In the genomic region with DNA sequence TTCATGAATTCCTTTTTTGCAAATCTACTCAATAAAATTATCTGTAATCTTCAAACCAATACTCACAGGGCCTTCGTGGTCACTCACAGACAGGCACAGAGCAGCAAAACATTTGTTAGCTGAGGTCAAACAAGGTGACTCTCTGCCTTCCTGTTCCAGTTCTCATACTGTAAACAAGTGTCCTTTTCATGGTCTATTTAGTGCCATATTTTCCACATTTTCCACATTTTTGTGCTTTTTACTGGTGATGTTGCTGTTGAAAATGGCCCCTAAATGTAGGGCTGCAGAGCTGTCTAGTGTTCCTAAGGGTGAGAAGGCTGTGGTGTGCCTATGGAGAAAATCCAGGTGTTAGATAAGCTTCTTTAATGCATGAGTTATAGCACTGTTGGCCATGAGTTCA, we compare ENCODE assay signal across 2 cellular contexts.
A peak's percentile ranks its signal among the peaks of the same experiment; 100 is the strongest.
TF ChIP-seq lines count a peak whose summit lies in the region.

No MANE protein-coding gene starts in this region.

TF ChIP-seq in IMR-90, 13 proteins besides CTCF, POLR2A, EP300 and RAD21:
- TF ChIP-seq BHLHE40 (IDR thresholded peaks at IDR 0.05; ENCODE audit: low read depth, low read length), result no peak
- no peak for TF ChIP-seq RFX5 (IDR thresholded peaks at IDR 0.05; ENCODE audit: low read depth, low read length)

TF ChIP-seq in HepG2, 621 proteins besides CTCF, POLR2A, EP300 and RAD21 (continues in another document):
- TF ChIP-seq MTF1 (CRISPR knock-in tag; IDR thresholded peaks at IDR 0.05), result no peak
- no peak for TF ChIP-seq SOX13 (IDR thresholded peaks at IDR 0.05)
- TF ChIP-seq SOX13 (CRISPR knock-in tag; conservative IDR thresholded peaks at IDR 0.05 in 1 of 2, IDR thresholded peaks at IDR 0.05 in 1 of 2), result peak in 1 of 2 experiments; percentile 74; a peak in 2 of 4 replicates
- 0 out of 2 replicates have a peak, but pooled peaks have one; percentile 28 for TF ChIP-seq FOSL2 (CRISPR knock-in tag; IDR thresholded peaks at IDR 0.05)
- TF ChIP-seq, protein P1, sequence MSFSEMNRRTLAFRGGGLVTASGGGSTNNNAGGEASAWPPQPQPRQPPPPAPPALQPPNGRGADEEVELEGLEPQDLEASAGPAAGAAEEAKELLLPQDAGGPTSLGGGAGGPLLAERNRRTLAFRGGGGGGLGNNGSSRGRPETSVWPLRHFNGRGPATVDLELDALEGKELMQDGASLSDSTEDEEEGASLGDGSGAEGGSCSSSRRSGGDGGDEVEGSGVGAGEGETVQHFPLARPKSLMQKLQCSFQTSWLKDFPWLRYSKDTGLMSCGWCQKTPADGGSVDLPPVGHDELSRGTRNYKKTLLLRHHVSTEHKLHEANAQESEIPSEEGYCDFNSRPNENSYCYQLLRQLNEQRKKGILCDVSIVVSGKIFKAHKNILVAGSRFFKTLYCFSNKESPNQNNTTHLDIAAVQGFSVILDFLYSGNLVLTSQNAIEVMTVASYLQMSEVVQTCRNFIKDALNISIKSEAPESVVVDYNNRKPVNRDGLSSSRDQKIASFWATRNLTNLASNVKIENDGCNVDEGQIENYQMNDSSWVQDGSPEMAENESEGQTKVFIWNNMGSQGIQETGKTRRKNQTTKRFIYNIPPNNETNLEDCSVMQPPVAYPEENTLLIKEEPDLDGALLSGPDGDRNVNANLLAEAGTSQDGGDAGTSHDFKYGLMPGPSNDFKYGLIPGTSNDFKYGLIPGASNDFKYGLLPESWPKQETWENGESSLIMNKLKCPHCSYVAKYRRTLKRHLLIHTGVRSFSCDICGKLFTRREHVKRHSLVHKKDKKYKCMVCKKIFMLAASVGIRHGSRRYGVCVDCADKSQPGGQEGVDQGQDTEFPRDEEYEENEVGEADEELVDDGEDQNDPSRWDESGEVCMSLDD (CRISPR knock-in tag; IDR thresholded peaks at IDR 0.05; ENCODE audit: borderline replicate concordance), result 0 out of 2 replicates have a peak, but pooled peaks have one; percentile 36
- 0 out of 2 replicates have a peak, but pooled peaks have one; percentile 44 for TF ChIP-seq ELF1 (CRISPR knock-in tag; IDR thresholded peaks at IDR 0.05)
- TF ChIP-seq HNRNPK (IDR thresholded peaks at IDR 0.05; ENCODE audit: low read depth, low read length, poor library complexity, severe bottlenecking), result no peak
- TF ChIP-seq RCOR2 (CRISPR knock-in tag; IDR thresholded peaks at IDR 0.05), result peak; percentile 53; the same call in 1 of the 2 replicates
- no peak for TF ChIP-seq HMGA1 (CRISPR knock-in tag; conservative IDR thresholded peaks at IDR 0.05)
- TF ChIP-seq, protein P2, sequence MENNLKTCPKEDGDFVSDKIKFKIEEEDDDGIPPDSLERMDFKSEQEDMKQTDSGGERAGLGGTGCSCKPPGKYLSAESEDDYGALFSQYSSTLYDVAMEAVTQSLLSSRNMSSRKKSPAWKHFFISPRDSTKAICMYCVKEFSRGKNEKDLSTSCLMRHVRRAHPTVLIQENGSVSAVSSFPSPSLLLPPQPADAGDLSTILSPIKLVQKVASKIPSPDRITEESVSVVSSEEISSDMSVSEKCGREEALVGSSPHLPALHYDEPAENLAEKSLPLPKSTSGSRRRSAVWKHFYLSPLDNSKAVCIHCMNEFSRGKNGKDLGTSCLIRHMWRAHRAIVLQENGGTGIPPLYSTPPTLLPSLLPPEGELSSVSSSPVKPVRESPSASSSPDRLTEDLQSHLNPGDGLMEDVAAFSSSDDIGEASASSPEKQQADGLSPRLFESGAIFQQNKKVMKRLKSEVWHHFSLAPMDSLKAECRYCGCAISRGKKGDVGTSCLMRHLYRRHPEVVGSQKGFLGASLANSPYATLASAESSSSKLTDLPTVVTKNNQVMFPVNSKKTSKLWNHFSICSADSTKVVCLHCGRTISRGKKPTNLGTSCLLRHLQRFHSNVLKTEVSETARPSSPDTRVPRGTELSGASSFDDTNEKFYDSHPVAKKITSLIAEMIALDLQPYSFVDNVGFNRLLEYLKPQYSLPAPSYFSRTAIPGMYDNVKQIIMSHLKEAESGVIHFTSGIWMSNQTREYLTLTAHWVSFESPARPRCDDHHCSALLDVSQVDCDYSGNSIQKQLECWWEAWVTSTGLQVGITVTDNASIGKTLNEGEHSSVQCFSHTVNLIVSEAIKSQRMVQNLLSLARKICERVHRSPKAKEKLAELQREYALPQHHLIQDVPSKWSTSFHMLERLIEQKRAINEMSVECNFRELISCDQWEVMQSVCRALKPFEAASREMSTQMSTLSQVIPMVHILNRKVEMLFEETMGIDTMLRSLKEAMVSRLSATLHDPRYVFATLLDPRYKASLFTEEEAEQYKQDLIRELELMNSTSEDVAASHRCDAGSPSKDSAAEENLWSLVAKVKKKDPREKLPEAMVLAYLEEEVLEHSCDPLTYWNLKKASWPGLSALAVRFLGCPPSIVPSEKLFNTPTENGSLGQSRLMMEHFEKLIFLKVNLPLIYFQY (CRISPR knock-in tag; IDR thresholded peaks at IDR 0.05; ENCODE audit: borderline replicate concordance), result 0 out of 2 replicates have a peak, but pooled peaks have one; percentile 19
- no peak for TF ChIP-seq RFX3 (CRISPR knock-in tag; IDR thresholded peaks at IDR 0.05)
- TF ChIP-seq MIER2 (CRISPR knock-in tag; IDR thresholded peaks at IDR 0.05), result peak; percentile 9; the same call in 1 of the 2 replicates
- TF ChIP-seq GABPB1 (CRISPR knock-in tag; IDR thresholded peaks at IDR 0.05), result no peak; the same call in 1 of the 2 replicates
- TF ChIP-seq ZNF326 (CRISPR knock-in tag; IDR thresholded peaks at IDR 0.05; ENCODE audit: borderline replicate concordance), result no peak
- 0 out of 2 replicates have a peak, but pooled peaks have one; percentile 34 for TF ChIP-seq ERF (CRISPR knock-in tag; IDR thresholded peaks at IDR 0.05)
- TF ChIP-seq, protein P3, sequence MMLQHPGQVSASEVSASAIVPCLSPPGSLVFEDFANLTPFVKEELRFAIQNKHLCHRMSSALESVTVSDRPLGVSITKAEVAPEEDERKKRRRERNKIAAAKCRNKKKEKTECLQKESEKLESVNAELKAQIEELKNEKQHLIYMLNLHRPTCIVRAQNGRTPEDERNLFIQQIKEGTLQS (CRISPR knock-in tag; IDR thresholded peaks at IDR 0.05), result no peak
- TF ChIP-seq ZNF709 (CRISPR knock-in tag; IDR thresholded peaks at IDR 0.05), result no peak
- no peak for TF ChIP-seq U2AF1 (optimal IDR thresholded peaks at IDR 0.05; ENCODE audit: low read depth, low read length)
- TF ChIP-seq ZNF121 (CRISPR knock-in tag; IDR thresholded peaks at IDR 0.05), result 0 out of 2 replicates have a peak, but pooled peaks have one; percentile 36
- TF ChIP-seq NR2F1 (CRISPR knock-in tag; IDR thresholded peaks at IDR 0.05), result peak; percentile 51 to 62; a peak in 2 of 4 replicates
- TF ChIP-seq, protein P4, sequence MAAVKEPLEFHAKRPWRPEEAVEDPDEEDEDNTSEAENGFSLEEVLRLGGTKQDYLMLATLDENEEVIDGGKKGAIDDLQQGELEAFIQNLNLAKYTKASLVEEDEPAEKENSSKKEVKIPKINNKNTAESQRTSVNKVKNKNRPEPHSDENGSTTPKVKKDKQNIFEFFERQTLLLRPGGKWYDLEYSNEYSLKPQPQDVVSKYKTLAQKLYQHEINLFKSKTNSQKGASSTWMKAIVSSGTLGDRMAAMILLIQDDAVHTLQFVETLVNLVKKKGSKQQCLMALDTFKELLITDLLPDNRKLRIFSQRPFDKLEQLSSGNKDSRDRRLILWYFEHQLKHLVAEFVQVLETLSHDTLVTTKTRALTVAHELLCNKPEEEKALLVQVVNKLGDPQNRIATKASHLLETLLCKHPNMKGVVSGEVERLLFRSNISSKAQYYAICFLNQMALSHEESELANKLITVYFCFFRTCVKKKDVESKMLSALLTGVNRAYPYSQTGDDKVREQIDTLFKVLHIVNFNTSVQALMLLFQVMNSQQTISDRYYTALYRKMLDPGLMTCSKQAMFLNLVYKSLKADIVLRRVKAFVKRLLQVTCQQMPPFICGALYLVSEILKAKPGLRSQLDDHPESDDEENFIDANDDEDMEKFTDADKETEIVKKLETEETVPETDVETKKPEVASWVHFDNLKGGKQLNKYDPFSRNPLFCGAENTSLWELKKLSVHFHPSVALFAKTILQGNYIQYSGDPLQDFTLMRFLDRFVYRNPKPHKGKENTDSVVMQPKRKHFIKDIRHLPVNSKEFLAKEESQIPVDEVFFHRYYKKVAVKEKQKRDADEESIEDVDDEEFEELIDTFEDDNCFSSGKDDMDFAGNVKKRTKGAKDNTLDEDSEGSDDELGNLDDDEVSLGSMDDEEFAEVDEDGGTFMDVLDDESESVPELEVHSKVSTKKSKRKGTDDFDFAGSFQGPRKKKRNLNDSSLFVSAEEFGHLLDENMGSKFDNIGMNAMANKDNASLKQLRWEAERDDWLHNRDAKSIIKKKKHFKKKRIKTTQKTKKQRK (IDR thresholded peaks at IDR 0.05; ENCODE audit: low read length), result no peak
- no peak for TF ChIP-seq RORA (CRISPR knock-in tag; IDR thresholded peaks at IDR 0.05)
- no peak for TF ChIP-seq ZNF337 (CRISPR knock-in tag; IDR thresholded peaks at IDR 0.05; ENCODE audit: borderline replicate concordance, low read depth)
- peak; percentile 90 for TF ChIP-seq FOXA3 (CRISPR knock-in tag; IDR thresholded peaks at IDR 0.05)
- TF ChIP-seq, protein P5, sequence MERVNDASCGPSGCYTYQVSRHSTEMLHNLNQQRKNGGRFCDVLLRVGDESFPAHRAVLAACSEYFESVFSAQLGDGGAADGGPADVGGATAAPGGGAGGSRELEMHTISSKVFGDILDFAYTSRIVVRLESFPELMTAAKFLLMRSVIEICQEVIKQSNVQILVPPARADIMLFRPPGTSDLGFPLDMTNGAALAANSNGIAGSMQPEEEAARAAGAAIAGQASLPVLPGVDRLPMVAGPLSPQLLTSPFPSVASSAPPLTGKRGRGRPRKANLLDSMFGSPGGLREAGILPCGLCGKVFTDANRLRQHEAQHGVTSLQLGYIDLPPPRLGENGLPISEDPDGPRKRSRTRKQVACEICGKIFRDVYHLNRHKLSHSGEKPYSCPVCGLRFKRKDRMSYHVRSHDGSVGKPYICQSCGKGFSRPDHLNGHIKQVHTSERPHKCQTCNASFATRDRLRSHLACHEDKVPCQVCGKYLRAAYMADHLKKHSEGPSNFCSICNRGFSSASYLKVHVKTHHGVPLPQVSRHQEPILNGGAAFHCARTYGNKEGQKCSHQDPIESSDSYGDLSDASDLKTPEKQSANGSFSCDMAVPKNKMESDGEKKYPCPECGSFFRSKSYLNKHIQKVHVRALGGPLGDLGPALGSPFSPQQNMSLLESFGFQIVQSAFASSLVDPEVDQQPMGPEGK (CRISPR knock-in tag; IDR thresholded peaks at IDR 0.05), result 0 out of 2 replicates have a peak, but pooled peaks have one; percentile 13
- TF ChIP-seq IRF2 (CRISPR knock-in tag; IDR thresholded peaks at IDR 0.05), result peak; percentile 46; the same call in 1 of the 2 replicates
- TF ChIP-seq, protein P6, sequence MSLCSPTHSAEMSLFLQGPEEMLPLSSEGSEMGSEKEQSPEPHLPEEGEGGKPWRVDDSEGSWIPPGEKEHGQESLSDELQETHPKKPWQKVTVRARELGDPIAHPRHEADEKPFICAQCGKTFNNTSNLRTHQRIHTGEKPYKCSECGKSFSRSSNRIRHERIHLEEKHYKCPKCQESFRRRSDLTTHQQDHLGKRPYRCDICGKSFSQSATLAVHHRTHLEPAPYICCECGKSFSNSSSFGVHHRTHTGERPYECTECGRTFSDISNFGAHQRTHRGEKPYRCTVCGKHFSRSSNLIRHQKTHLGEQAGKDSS (CRISPR knock-in tag; IDR thresholded peaks at IDR 0.05; ENCODE audit: borderline replicate concordance, low read depth), result 0 out of 2 replicates have a peak, but pooled peaks have one; percentile 41
- TF ChIP-seq, protein P7, sequence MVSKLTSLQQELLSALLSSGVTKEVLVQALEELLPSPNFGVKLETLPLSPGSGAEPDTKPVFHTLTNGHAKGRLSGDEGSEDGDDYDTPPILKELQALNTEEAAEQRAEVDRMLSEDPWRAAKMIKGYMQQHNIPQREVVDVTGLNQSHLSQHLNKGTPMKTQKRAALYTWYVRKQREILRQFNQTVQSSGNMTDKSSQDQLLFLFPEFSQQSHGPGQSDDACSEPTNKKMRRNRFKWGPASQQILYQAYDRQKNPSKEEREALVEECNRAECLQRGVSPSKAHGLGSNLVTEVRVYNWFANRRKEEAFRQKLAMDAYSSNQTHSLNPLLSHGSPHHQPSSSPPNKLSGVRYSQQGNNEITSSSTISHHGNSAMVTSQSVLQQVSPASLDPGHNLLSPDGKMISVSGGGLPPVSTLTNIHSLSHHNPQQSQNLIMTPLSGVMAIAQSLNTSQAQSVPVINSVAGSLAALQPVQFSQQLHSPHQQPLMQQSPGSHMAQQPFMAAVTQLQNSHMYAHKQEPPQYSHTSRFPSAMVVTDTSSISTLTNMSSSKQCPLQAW (CRISPR knock-in tag; IDR thresholded peaks at IDR 0.05), result no peak
- peak; percentile 59; the same call in 1 of the 2 replicates for TF ChIP-seq ZNF12 (CRISPR knock-in tag; IDR thresholded peaks at IDR 0.05)
- TF ChIP-seq ZIK1 (CRISPR knock-in tag; IDR thresholded peaks at IDR 0.05; ENCODE audit: borderline replicate concordance, low read depth), result no peak
- peak; percentile 70 for TF ChIP-seq NR2F6 (IDR thresholded peaks at IDR 0.05)
- TF ChIP-seq NR2F6 (CRISPR knock-in tag; IDR thresholded peaks at IDR 0.05), result peak; percentile 81
- TF ChIP-seq, protein P8, sequence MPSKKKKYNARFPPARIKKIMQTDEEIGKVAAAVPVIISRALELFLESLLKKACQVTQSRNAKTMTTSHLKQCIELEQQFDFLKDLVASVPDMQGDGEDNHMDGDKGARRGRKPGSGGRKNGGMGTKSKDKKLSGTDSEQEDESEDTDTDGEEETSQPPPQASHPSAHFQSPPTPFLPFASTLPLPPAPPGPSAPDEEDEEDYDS (CRISPR knock-in tag; IDR thresholded peaks at IDR 0.05), result peak; percentile 37; the same call in 1 of the 2 replicates
- 0 out of 2 replicates have a peak, but pooled peaks have one; percentile 24 for TF ChIP-seq ZFP36L1 (CRISPR knock-in tag; IDR thresholded peaks at IDR 0.05)
- no peak for TF ChIP-seq PAX8 (CRISPR knock-in tag; IDR thresholded peaks at IDR 0.05; ENCODE audit: borderline replicate concordance)
- TF ChIP-seq SCMH1 (CRISPR knock-in tag; IDR thresholded peaks at IDR 0.05; ENCODE audit: borderline replicate concordance), result no peak
- TF ChIP-seq PPARG (CRISPR knock-in tag; conservative IDR thresholded peaks at IDR 0.05), result 0 out of 2 replicates have a peak, but pooled peaks have one; percentile 32
- TF ChIP-seq HCFC1 (IDR thresholded peaks at IDR 0.05; ENCODE audit: low read depth, low read length), result no peak
- 0 out of 2 replicates have a peak, but pooled peaks have one; percentile 55 for TF ChIP-seq NR2F2 (IDR thresholded peaks at IDR 0.05; ENCODE audit: borderline replicate concordance, low read depth)
- no peak for TF ChIP-seq ZNF75D (CRISPR knock-in tag; IDR thresholded peaks at IDR 0.05; ENCODE audit: borderline replicate concordance)
- TF ChIP-seq HNRNPH1 (optimal IDR thresholded peaks at IDR 0.05; ENCODE audit: low read depth, low read length), result no peak
- no peak for TF ChIP-seq ZNF781 (CRISPR knock-in tag; IDR thresholded peaks at IDR 0.05; ENCODE audit: borderline replicate concordance, not compliant biosample characterization)
- TF ChIP-seq, protein P9, sequence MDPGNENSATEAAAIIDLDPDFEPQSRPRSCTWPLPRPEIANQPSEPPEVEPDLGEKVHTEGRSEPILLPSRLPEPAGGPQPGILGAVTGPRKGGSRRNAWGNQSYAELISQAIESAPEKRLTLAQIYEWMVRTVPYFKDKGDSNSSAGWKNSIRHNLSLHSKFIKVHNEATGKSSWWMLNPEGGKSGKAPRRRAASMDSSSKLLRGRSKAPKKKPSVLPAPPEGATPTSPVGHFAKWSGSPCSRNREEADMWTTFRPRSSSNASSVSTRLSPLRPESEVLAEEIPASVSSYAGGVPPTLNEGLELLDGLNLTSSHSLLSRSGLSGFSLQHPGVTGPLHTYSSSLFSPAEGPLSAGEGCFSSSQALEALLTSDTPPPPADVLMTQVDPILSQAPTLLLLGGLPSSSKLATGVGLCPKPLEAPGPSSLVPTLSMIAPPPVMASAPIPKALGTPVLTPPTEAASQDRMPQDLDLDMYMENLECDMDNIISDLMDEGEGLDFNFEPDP (CRISPR knock-in tag; conservative IDR thresholded peaks at IDR 0.05), result no peak
- TF ChIP-seq IKZF4 (CRISPR knock-in tag; IDR thresholded peaks at IDR 0.05; ENCODE audit: borderline replicate concordance, low read depth, not compliant biosample characterization), result no peak
- no peak for TF ChIP-seq SATB2 (CRISPR knock-in tag; IDR thresholded peaks at IDR 0.05)
- TF ChIP-seq CBX1 (IDR thresholded peaks at IDR 0.05; ENCODE audit: low read depth), result no peak
